In genomic region chr19:919157-920050, GRCh38 we compare ENCODE assay signal across 9 cellular contexts. TPM values are rescaled to one million over a fixed set of nuclear protein-coding genes. Genes with fewer than 3 reads are reported as not detected.
DNase-seq lines count a peak whose midpoint lies in the region; ATAC-seq and TF ChIP-seq lines count a peak whose summit lies in the region.
"Had no signal": no experiment of that assay in that cellular context is flagged by ENCODE, and none has a peak within 500 bp of the region (broad histone marks: within the 10 kb centered on the region; RNA-seq: fewer than 3 reads in every experiment).

No MANE protein-coding gene starts in this region.

- H3K36me3 ChIP-seq in cardiac muscle cell (no peaks in the 10 kb centered on the region), heart right ventricle (no peaks in the 10 kb centered on the region), upper lobe of right lung (no peaks in the 10 kb centered on the region)

- intact Hi-C loops in heart right ventricle (cut with DNase I) (loop anchor here (2.0 to 10.0 kb wide), 11 partner anchors 57 to 325 kb away; partner anchors contain the start of genes CFD (in 2 of the 10), ATP5F1D (in 1 of the 10), CBARP (in 1 of the 10) and MIDN (in 1 of the 10)), upper lobe of right lung (cut with DNase I) (loop anchor here (5.0 kb wide), 3 partner anchors 62 to 147 kb away; partner anchors contain the start of genes CFD and WDR18)

- H3K4me3 ChIP-seq in cardiac muscle cell (peak overlapping the region; percentile 13), heart right ventricle (peak overlapping the region in 5 of 10 donors; percentile 5 to 48 (median 22)), upper lobe of right lung (peak overlapping the region; percentile 26)

- H3K27ac ChIP-seq in cardiac muscle cell (no peak overlapping the region), heart right ventricle (peak overlapping the region in 1 of 10 donors; percentile 26), VCaP (peak overlapping the region; percentile 90), upper lobe of right lung (no peak overlapping the region)

- 3 to 4% methylated on average over 68 to 70 of the region's 70 CpGs for WGBS in heart right ventricle, 2 donors

- DNase-seq in cardiac muscle cell (ENCODE audit: low read depth in 1 of 2, low spot score in 1 of 2) (peak in 1 of 2 donors; percentile 39), heart right ventricle (no peak), germinal center (ENCODE audit: low spot score) (peak; percentile 60), upper lobe of right lung (peak; percentile 66), left lobe of liver (ENCODE audit: low spot score) (no peak), NCI-H1694 treated with DMSO at 0.1 percent for 48 hours (lab: John Stamatoyannopoulos, UW) (no peak), SKM-1 treated with dmso at 0.1 percent for 144 hours (lab: John Stamatoyannopoulos, UW; ENCODE audit: unreplicated experiment) (no peak)

- H3K9me3 ChIP-seq in cardiac muscle cell (ENCODE audit: low read depth): no peaks in the 10 kb centered on the region
- H3K9me3 ChIP-seq in heart right ventricle: no peaks in the 10 kb centered on the region
- H3K9me3 ChIP-seq in upper lobe of right lung: no peaks in the 10 kb centered on the region

- no peaks in the 10 kb centered on the region for H3K4me1 ChIP-seq in cardiac muscle cell (ENCODE audit: low read depth)
- H3K4me1 ChIP-seq in heart right ventricle: peaks cover 10 to 60% (median 33%) of the 10 kb centered on the region in 9 donors
- H3K4me1 ChIP-seq in upper lobe of right lung: peaks cover 23% of the 10 kb centered on the region

- H3K27me3 ChIP-seq in cardiac muscle cell: peaks cover 54% of the 10 kb centered on the region
- H3K27me3 ChIP-seq in heart right ventricle: peaks cover 30 to 57% (median 55%) of the 10 kb centered on the region in 7 donors
- H3K27me3 ChIP-seq in upper lobe of right lung: peaks cover 56% of the 10 kb centered on the region

- no peak for TF ChIP-seq CTCF in cardiac muscle cell (IDR thresholded peaks at IDR 0.05; ENCODE audit: low read depth, low read length)
- no peak for TF ChIP-seq CTCF in heart right ventricle (IDR thresholded peaks at IDR 0.05)
- TF ChIP-seq CTCF in VCaP (conservative IDR thresholded peaks at IDR 0.05): no peak
- TF ChIP-seq CTCF in upper lobe of right lung (IDR thresholded peaks at IDR 0.05): no peak

- no peak for ATAC-seq in heart right ventricle
- ATAC-seq in upper lobe of right lung: no peak
- ATAC-seq in left lobe of liver: no peak

RNA-seq across cellular contexts. Expression of gene KISS1R, which starts 2.3 kb away (rescaled TPM):
- total RNA-seq in cardiac muscle cell: 0.46 and 1.2 TPM in 2 replicates
- polyA plus RNA-seq in cardiac muscle cell: 1.9 and 3.2 TPM in 2 replicates
- not detected for total RNA-seq in heart right ventricle
- not detected for polyA plus RNA-seq in heart right ventricle
- not detected for total RNA-seq in upper lobe of right lung
- not detected for total RNA-seq in left lobe of liver
- total RNA-seq: pulmonary artery endothelial cell had no signal

RNA-seq across cellular contexts. Expression of gene R3HDM4, which starts 6.4 kb away (rescaled TPM):
- total RNA-seq in cardiac muscle cell (60.3 and 66.2 TPM in 2 replicates), heart right ventricle (10 to 100 TPM; 16.3 to 30.6 (median 19.9) TPM), upper lobe of right lung (50.7 TPM), left lobe of liver (20.9 TPM)
- polyA plus RNA-seq in cardiac muscle cell (82.1 and 86.7 TPM in 2 replicates), heart right ventricle (10 to 100 TPM; 34.5 to 49.8 TPM)

RNA-seq across cellular contexts. Expression of gene ARID3A, which starts 6.4 kb away (rescaled TPM):
- total RNA-seq in cardiac muscle cell: 59.7 and 62.3 TPM in 2 replicates
- 39.1 and 48.7 TPM in 2 replicates for polyA plus RNA-seq in cardiac muscle cell
- 10 to 100 TPM in 1 of 10 donors, 1 to 10 TPM in 9; 3.0 to 11.7 (median 5.3) TPM for total RNA-seq in heart right ventricle
- polyA plus RNA-seq in heart right ventricle: 1 to 10 TPM; 3.7 to 4.2 TPM
- 16.1 TPM for total RNA-seq in upper lobe of right lung
- 3.6 TPM for total RNA-seq in left lobe of liver

RNA-seq across cellular contexts. Expression of gene RNU6-9, which starts 26.1 kb away (rescaled TPM):
- not detected in 2 replicates for total RNA-seq in cardiac muscle cell
- not detected in 2 replicates for polyA plus RNA-seq in cardiac muscle cell
- total RNA-seq in heart right ventricle: not detected
- not detected for polyA plus RNA-seq in heart right ventricle
- not detected for total RNA-seq in upper lobe of right lung
- not detected for total RNA-seq in left lobe of liver
- total RNA-seq: pulmonary artery endothelial cell had no signal

RNA-seq across cellular contexts. Expression of gene MED16, which starts 26.4 kb away (rescaled TPM):
- total RNA-seq in cardiac muscle cell (61.9 and 67.2 TPM in 2 replicates), heart right ventricle (10 to 100 TPM; 17.6 to 37.4 (median 26.2) TPM), upper lobe of right lung (51.8 TPM), left lobe of liver (36.3 TPM)
- polyA plus RNA-seq in cardiac muscle cell (104 and 145 TPM in 2 replicates), heart right ventricle (10 to 100 TPM; 31.0 to 42.9 TPM)

Comparison
In these comparisons a context has a peak if more than half of its experiments do, and no peak if none do; other contexts are left out.
1. DNase-seq: peak in germinal center (single experiment) and upper lobe of right lung (single experiment); none in heart right ventricle (0 of 2), left lobe of liver (single experiment), NCI-H1694 treated with DMSO at 0.1 percent for 48 hours (single experiment) and SKM-1 treated with dmso at 0.1 percent for 144 hours (single experiment).